ENCODE assay signal across 26 cellular contexts in the genomic region with DNA sequence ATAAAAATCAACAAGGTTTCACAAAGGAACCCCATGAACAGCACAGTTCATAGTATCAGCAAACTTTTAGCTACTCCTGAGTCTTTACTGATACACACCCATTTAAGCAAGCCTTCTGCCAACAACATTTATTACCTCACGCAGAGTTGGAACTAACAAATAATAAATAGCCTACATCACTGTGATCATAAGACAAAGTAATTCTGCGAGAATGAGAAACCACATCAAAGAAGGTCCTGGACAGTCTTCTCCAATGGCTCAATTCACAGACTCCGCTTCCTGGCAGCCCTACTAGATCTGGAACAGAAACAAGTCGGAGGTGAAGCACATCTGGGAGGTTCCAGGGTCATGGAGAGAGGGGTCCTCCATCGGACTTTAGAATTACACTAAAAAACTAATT. TPM values are rescaled to one million over a fixed set of nuclear protein-coding genes. Genes with fewer than 3 reads are reported as not detected.
"Had no signal": no experiment of that assay in that cellular context is flagged by ENCODE, and none has a peak within 500 bp of the region (broad histone marks: within the 10 kb centered on the region; RNA-seq: fewer than 3 reads in every experiment).

No MANE protein-coding gene starts in this region.

- H3K27me3 ChIP-seq: dorsolateral prefrontal cortex, foreskin keratinocyte, neutrophil, suprapubic skin, tibial artery, upper lobe of left lung had no signal

- H3K9me3 ChIP-seq: mucosa of descending colon, neutrophil, suprapubic skin, tibial artery, upper lobe of left lung had no signal

- H3K36me3 ChIP-seq: neutrophil, suprapubic skin, upper lobe of left lung had no signal

- H3K27ac Mint-ChIP-seq: naive thymus-derived CD8-positive, alpha-beta T cell had no signal

- H3K27ac ChIP-seq: foreskin keratinocyte, neutrophil, suprapubic skin, tibial artery, upper lobe of left lung had no signal

- H3K36me3 Mint-ChIP-seq: naive thymus-derived CD8-positive, alpha-beta T cell had no signal

- H3K4me3 Mint-ChIP-seq: naive thymus-derived CD8-positive, alpha-beta T cell had no signal

- H3K9me3 Mint-ChIP-seq: naive thymus-derived CD8-positive, alpha-beta T cell had no signal

- H3K4me3 ChIP-seq: dorsolateral prefrontal cortex, mucosa of descending colon, suprapubic skin, tibial artery, upper lobe of left lung had no signal

- H3K4me1 ChIP-seq: foreskin keratinocyte had no signal

- DNase-seq: caudate nucleus; cortex of kidney; dorsolateral prefrontal cortex; effector CD8-positive, alpha-beta T cell; foreskin keratinocyte; hippocampal formation; mammary epithelial cell; mucosa of descending colon; naive thymus-derived CD8-positive, alpha-beta T cell; posterior cingulate gyrus; right cardiac atrium; small intestine; stimulated activated CD4-positive, alpha-beta T cell treated with anti-CD3 and anti-CD28 coated beads, Interleukin-12 subunit alpha, Interleukin-12 subunit beta, amount 100 ng/mL, for 4 hours; stimulated activated naive CD8-positive, alpha-beta T cell treated with anti-CD3 and anti-CD28 coated beads, Interleukin-15, Interleukin-2, amounts not matched to agents 100 U/mL and 50 U/mL, for 24 hours; tibial artery; upper lobe of left lung had no signal

- ATAC-seq: esophagus mucosa; foreskin keratinocyte; left lobe of liver; naive thymus-derived CD8-positive, alpha-beta T cell; right cardiac atrium had no signal

- FAIRE-seq: endometrium, islet of Langerhans, small intestine had no signal

- H3K27me3 Mint-ChIP-seq: naive thymus-derived CD8-positive, alpha-beta T cell had no signal

RNA-seq across cellular contexts. Expression of gene LDHAL6B, which starts 37.0 kb away (rescaled TPM):
- total RNA-seq: dorsolateral prefrontal cortex; esophagus mucosa; foreskin keratinocyte; left lobe of liver; lower leg skin; mammary epithelial cell; mucosa of descending colon; naive thymus-derived CD8-positive, alpha-beta T cell; osteocyte; pulmonary artery endothelial cell; right cardiac atrium; suprapubic skin had no signal
- polyA plus RNA-seq: foreskin keratinocyte; mammary epithelial cell; naive thymus-derived CD8-positive, alpha-beta T cell; neural cell; right cardiac atrium; small intestine had no signal
